Comparison of ENCODE assay signal across 2 cellular contexts in the genomic region with DNA sequence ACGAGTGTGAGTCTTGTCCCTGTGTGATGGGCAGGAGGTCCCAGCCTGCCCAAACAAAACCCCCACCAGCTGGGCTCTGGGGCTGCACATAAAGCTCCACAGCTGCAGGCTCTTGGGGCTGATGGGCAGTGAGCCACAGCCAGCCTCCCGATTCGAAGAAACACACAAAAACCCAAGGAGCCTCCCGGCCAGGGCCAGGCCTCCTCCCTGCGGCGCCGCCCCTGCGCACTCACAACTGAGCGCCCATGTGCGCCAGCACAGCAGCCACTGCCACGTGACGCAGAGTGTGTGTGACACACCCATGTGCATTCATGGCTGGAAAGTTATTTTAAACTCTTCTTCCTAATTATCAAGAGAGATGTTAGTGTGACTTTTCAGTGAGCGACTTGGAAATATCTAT.
TF ChIP-seq lines count a peak whose summit lies in the region.

No MANE protein-coding gene starts in this region.

TF ChIP-seq in SK-N-SH, 30 proteins besides CTCF, POLR2A, EP300 and RAD21:
- TF ChIP-seq, protein P1, sequence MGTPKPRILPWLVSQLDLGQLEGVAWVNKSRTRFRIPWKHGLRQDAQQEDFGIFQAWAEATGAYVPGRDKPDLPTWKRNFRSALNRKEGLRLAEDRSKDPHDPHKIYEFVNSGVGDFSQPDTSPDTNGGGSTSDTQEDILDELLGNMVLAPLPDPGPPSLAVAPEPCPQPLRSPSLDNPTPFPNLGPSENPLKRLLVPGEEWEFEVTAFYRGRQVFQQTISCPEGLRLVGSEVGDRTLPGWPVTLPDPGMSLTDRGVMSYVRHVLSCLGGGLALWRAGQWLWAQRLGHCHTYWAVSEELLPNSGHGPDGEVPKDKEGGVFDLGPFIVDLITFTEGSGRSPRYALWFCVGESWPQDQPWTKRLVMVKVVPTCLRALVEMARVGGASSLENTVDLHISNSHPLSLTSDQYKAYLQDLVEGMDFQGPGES (IDR thresholded peaks at IDR 0.05; ENCODE audit: low read depth, low read length), result no peak
- TF ChIP-seq POLR2AphosphoS5 (IDR thresholded peaks at IDR 0.05; ENCODE audit: low read depth, low read length) (no peak), USF2 (IDR thresholded peaks at IDR 0.05; ENCODE audit: borderline replicate concordance, low read depth, low read length) (no peak), FOXJ3 (CRISPR knock-in tag; IDR thresholded peaks at IDR 0.05) (no peak), NRF1 (IDR thresholded peaks at IDR 0.05; ENCODE audit: low read depth, low read length) (no peak), EZH2phosphoT487 (IDR thresholded peaks at IDR 0.05; ENCODE audit: borderline replicate concordance, low read depth) (no peak), TAF1 (IDR thresholded peaks at IDR 0.05; ENCODE audit: borderline replicate concordance, low read depth, low read length) (no peak), RXRA (IDR thresholded peaks at IDR 0.05; ENCODE audit: borderline replicate concordance, low read depth) (no peak), MXI1 (IDR thresholded peaks at IDR 0.05; ENCODE audit: low read depth, low read length) (no peak), GABPA (IDR thresholded peaks at IDR 0.05; ENCODE audit: low read depth) (no peak), FOXM1 (IDR thresholded peaks at IDR 0.05; ENCODE audit: low read depth) (no peak), SMC3 (IDR thresholded peaks at IDR 0.05; ENCODE audit: low read depth, low read length) (no peak), TCF12 (IDR thresholded peaks at IDR 0.05) (no peak), MEF2A (IDR thresholded peaks at IDR 0.05; ENCODE audit: borderline replicate concordance, low read depth) (no peak)
- TF ChIP-seq, protein P2, sequence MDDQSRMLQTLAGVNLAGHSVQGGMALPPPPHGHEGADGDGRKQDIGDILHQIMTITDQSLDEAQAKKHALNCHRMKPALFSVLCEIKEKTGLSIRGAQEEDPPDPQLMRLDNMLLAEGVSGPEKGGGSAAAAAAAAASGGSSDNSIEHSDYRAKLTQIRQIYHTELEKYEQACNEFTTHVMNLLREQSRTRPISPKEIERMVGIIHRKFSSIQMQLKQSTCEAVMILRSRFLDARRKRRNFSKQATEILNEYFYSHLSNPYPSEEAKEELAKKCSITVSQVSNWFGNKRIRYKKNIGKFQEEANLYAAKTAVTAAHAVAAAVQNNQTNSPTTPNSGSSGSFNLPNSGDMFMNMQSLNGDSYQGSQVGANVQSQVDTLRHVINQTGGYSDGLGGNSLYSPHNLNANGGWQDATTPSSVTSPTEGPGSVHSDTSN (IDR thresholded peaks at IDR 0.05), result no peak

TF ChIP-seq in SK-N-SH treated with all-trans-retinoic acid at 6 μM for 48 hours, 23 proteins besides CTCF, POLR2A, EP300 and RAD21:
- TF ChIP-seq RARB (CRISPR knock-in tag; IDR thresholded peaks at IDR 0.05) (no peak), BACH2 (CRISPR knock-in tag; IDR thresholded peaks at IDR 0.05; ENCODE audit: borderline replicate concordance) (no peak), CSRNP3 (CRISPR knock-in tag; IDR thresholded peaks at IDR 0.05) (no peak), ZNF70 (CRISPR knock-in tag; IDR thresholded peaks at IDR 0.05) (no peak), TSHZ2 (CRISPR knock-in tag; IDR thresholded peaks at IDR 0.05) (no peak), OSR1 (CRISPR knock-in tag; IDR thresholded peaks at IDR 0.05) (no peak)
